Comparison of ENCODE assay signal across 8 cellular contexts in genomic region chr6:117346142-117346930, GRCh38.
DNase-seq lines count a peak whose midpoint lies in the region; ATAC-seq and TF ChIP-seq lines count a peak whose summit lies in the region.

No MANE protein-coding gene starts in this region.

- H3K9me2 ChIP-seq in OCI-LY7 (ENCODE audit: insufficient read depth, low read length) = no peaks in the 10 kb centered on the region

- no peaks in the 10 kb centered on the region for H4K20me1 ChIP-seq in OCI-LY7 (ENCODE audit: insufficient read depth, low read length)

- no peak overlapping the region for H2AFZ ChIP-seq in OCI-LY7 (ENCODE audit: low read length)

- H3K79me2 ChIP-seq in OCI-LY7 (ENCODE audit: insufficient read depth, low read depth, low read length) = no peaks in the 10 kb centered on the region

- H3K4me3 ChIP-seq in BE2C (ENCODE audit: low read depth, low read length) (no peak overlapping the region), OCI-LY7 (ENCODE audit: low read depth, low read length, poor library complexity, severe bottlenecking) (no peak overlapping the region), esophagus squamous epithelium (no peak overlapping the region), H7 (ENCODE audit: insufficient read depth, low read depth, low read length) (no peak overlapping the region)

- H3K27me3 ChIP-seq in BE2C (peaks cover 4% of the 10 kb centered on the region), esophagus squamous epithelium (peaks cover 0 to 8% (median 0%) of the 10 kb centered on the region in 4 donors), H7 (ENCODE audit: control insufficient read depth, insufficient read depth, low read length) (no peaks in the 10 kb centered on the region)

- no peak for ATAC-seq in GM19351 (IDR thresholded peaks at IDR 0.05; ENCODE audit: unreplicated experiment)

- H3K27ac ChIP-seq in OCI-LY7 (ENCODE audit: low read depth, low read length, poor library complexity, severe bottlenecking) = no peak overlapping the region
- no peak overlapping the region for H3K27ac ChIP-seq in esophagus squamous epithelium

- no peak for TF ChIP-seq POLR2A in esophagus squamous epithelium (IDR thresholded peaks at IDR 0.05)

- POLR2A ChIA-PET in OCI-LY7 (lab: Charles Lee) = no interaction called here

- H3K4me2 ChIP-seq in OCI-LY7 (ENCODE audit: low read length) = no peak overlapping the region

- H3K9me3 ChIP-seq in BE2C (no peaks in the 10 kb centered on the region), OCI-LY7 (ENCODE audit: low read length) (no peaks in the 10 kb centered on the region), esophagus squamous epithelium (no peaks in the 10 kb centered on the region)

- BruUV-seq in OCI-LY7 (replicated peaks; lab: Mats Ljungman, UMichigan) = no TSS peak

- H3K36me3 ChIP-seq in BE2C (no peaks in the 10 kb centered on the region), OCI-LY7 (ENCODE audit: insufficient read depth, low read length) (no peaks in the 10 kb centered on the region), esophagus squamous epithelium (no peaks in the 10 kb centered on the region), H7 (replicated peaks; ENCODE audit: control insufficient read depth, insufficient read depth, low read length) (no peaks in the 10 kb centered on the region)

- TF ChIP-seq CTCF in BE2C (IDR thresholded peaks at IDR 0.05; ENCODE audit: low read depth, low read length) = peak; percentile 32; the same call in 1 of the 2 replicates
- peak; percentile 80 for TF ChIP-seq CTCF in OCI-LY7 (conservative IDR thresholded peaks at IDR 0.05; ENCODE audit: low read length)
- peak in 4 of 6 experiments; percentile 23 to 61 (median 49) for TF ChIP-seq CTCF in esophagus squamous epithelium (IDR thresholded peaks at IDR 0.05)

- intact Hi-C loops in OCI-LY7 (cut with micrococcal nuclease; ENCODE audit: unreplicated experiment) = loop anchor here (1.0 kb wide), 1 partner anchor 259 kb away; no protein-coding TSS in a partner anchor
- intact Hi-C loops in esophagus squamous epithelium (cut with DNase I) = no loop called here

- WGBS in esophagus squamous epithelium, 2 donors = 40 to 48% methylated on average over 7 of the region's 7 CpGs

- CTCF ChIA-PET in OCI-LY7 (lab: Charles Lee; ENCODE audit: unreplicated experiment) = no interaction called here

- H3K4me1 ChIP-seq in BE2C (no peaks in the 10 kb centered on the region), OCI-LY7 (ENCODE audit: insufficient read depth, low read length, poor library complexity, severe bottlenecking) (no peaks in the 10 kb centered on the region), esophagus squamous epithelium (no peaks in the 10 kb centered on the region)

- no peak for DNase-seq in BE2C
- DNase-seq in H4 (ENCODE audit: low spot score) = peak; percentile 8
- DNase-seq in OCI-LY7 (ENCODE audit: low spot score) = peak; percentile 28
- no peak for DNase-seq in esophagus squamous epithelium (lab: John Stamatoyannopoulos, UW)
- DNase-seq in retina = peak; percentile 37
- DNase-seq in ecto neural progenitor cell (ENCODE audit: low spot score) = no peak
- no peak for DNase-seq in H7

Comparison
In these comparisons a context has a peak if more than half of its experiments do, and no peak if none do; other contexts are left out.
1. DNase-seq: peak in H4 (single experiment), OCI-LY7 (single experiment) and retina (single experiment); none in BE2C (single experiment), esophagus squamous epithelium (single experiment), ecto neural progenitor cell (single experiment) and H7 (single experiment).
2. Peak in every context shown above with its lines, with median percentiles within 50 percentile points of each other: CTCF ChIP-seq.